8 cellular contexts compared by ENCODE assay signal in the genomic region with DNA sequence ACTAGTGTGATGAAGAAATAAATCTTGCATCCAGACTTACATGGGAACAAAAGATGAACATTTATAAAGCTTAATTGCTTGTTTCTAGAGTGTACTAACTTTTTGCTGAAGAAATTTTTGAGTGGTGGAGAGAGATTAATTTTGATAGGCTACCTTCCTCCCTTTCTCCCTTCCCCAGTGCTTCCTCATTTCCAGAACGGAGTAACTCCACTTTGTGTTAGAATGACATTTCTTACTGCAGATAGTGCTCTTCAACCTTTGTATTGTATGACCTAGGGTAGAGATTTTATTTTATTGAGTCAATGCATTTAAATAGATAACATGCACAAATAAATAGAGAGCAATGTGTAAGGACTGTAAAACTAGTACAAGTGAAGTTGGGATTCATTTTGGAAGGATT. TPM values are rescaled to one million over a fixed set of nuclear protein-coding genes. Genes with fewer than 3 reads are reported as not detected.
DNase-seq lines count a peak whose midpoint lies in the region; ATAC-seq and TF ChIP-seq lines count a peak whose summit lies in the region.

No MANE protein-coding gene starts in this region.

- H3K4me2 ChIP-seq in MM.1S (ENCODE audit: low read depth, low read length) (peak overlapping the region; percentile 86), neural cell (ENCODE audit: low read length) (peak overlapping the region; percentile 89)

- H3F3A ChIP-seq in MM.1S (ENCODE audit: insufficient read depth, low read length): peaks cover 16% of the 10 kb centered on the region
- H3F3A ChIP-seq in neural cell (ENCODE audit: insufficient read depth, low read length, poor library complexity, severe bottlenecking): no peaks in the 10 kb centered on the region

- DNase-seq in Caki2 (ENCODE audit: low read depth): peak; percentile 14
- no peak for DNase-seq in MM.1S
- no peak for DNase-seq in central memory CD8-positive, alpha-beta T cell (ENCODE audit: low spot score in 2 of 2)
- DNase-seq in activated CD8-positive, alpha-beta memory T cell treated with anti-CD3 and anti-CD28 coated beads for 24 hours: no peak
- DNase-seq in Ammon's horn (ENCODE audit: low spot score): no peak

- 0 out of 2 replicates have a peak, but pooled peaks cover 4% of the 10 kb centered on the region for H3K36me3 ChIP-seq in MM.1S (replicated peaks; ENCODE audit: insufficient read depth, low read length)
- no peaks in the 10 kb centered on the region for H3K36me3 ChIP-seq in neural cell (ENCODE audit: insufficient read depth, low read length)

- H3K4me3 ChIP-seq in MM.1S (ENCODE audit: low read length) (peak overlapping the region; percentile 94), neural cell (ENCODE audit: low read length) (peak overlapping the region; percentile 91)

- peak overlapping the region; percentile 70 for H3K27ac Mint-ChIP-seq in central memory CD8-positive, alpha-beta T cell (ENCODE audit: low read depth)

- no peaks in the 10 kb centered on the region for H3K27me3 ChIP-seq in MM.1S (replicated peaks; ENCODE audit: insufficient read depth, low read length)
- H3K27me3 ChIP-seq in neural cell (ENCODE audit: insufficient read depth, low read depth, low read length): no peaks in the 10 kb centered on the region

- TF ChIP-seq RAD21 in neural cell (conservative IDR thresholded peaks at IDR 0.05): no peak

- no peaks in the 10 kb centered on the region; the same call in 1 of the 2 replicates for H4K20me1 ChIP-seq in MM.1S (ENCODE audit: insufficient read depth, low read length)
- peaks cover 3% of the 10 kb centered on the region for H4K20me1 ChIP-seq in neural cell (ENCODE audit: insufficient read depth)

- H3K9me2 ChIP-seq in MM.1S (replicated peaks; ENCODE audit: insufficient read depth, low read length) (no peaks in the 10 kb centered on the region), neural cell (ENCODE audit: insufficient read depth, low read length) (no peaks in the 10 kb centered on the region)

- TF ChIP-seq EP300 in neural cell (conservative IDR thresholded peaks at IDR 0.05; ENCODE audit: poor library complexity, severe bottlenecking): no peak

- H3K27ac ChIP-seq in MM.1S (ENCODE audit: low read length): no peak overlapping the region
- H3K27ac ChIP-seq in neural cell (ENCODE audit: low read length): peak overlapping the region; percentile 86

- no peaks in the 10 kb centered on the region for H3K9me3 Mint-ChIP-seq in central memory CD8-positive, alpha-beta T cell

- H2AFZ ChIP-seq in MM.1S (ENCODE audit: low read length) (no peak overlapping the region), neural cell (ENCODE audit: low read depth, low read length) (no peak overlapping the region)

- H3K79me2 ChIP-seq in MM.1S (ENCODE audit: low read length) (peaks cover 63% of the 10 kb centered on the region), neural cell (replicated peaks; ENCODE audit: insufficient read depth, low read length) (peaks cover 56% of the 10 kb centered on the region)

- H3K27me3 Mint-ChIP-seq in central memory CD8-positive, alpha-beta T cell: no peaks in the 10 kb centered on the region

- H3K9ac ChIP-seq in MM.1S (ENCODE audit: low read length) (peak overlapping the region; percentile 78; the same call in 1 of the 2 replicates), neural cell (ENCODE audit: low read length) (peak overlapping the region; percentile 99)

- H3K4me1 ChIP-seq in MM.1S (ENCODE audit: low read length): peaks cover 12% of the 10 kb centered on the region; the same call in 1 of the 2 replicates

- TF ChIP-seq CTCF in MM.1S (IDR thresholded peaks at IDR 0.05; ENCODE audit: low read length): no peak
- TF ChIP-seq CTCF in neural cell (IDR thresholded peaks at IDR 0.05; ENCODE audit: poor library complexity, severe bottlenecking): no peak

- ATAC-seq in central memory CD8-positive, alpha-beta T cell (replicated peaks; ENCODE audit: extremely low read depth, poor library complexity, severe bottlenecking): no peak
- ATAC-seq in HG03520 (IDR thresholded peaks at IDR 0.05; ENCODE audit: unreplicated experiment) (no peak), GM18861 (IDR thresholded peaks at IDR 0.05; ENCODE audit: unreplicated experiment) (no peak)

- H3K4me3 Mint-ChIP-seq in central memory CD8-positive, alpha-beta T cell: peak overlapping the region; percentile 86

- H3K36me3 Mint-ChIP-seq in central memory CD8-positive, alpha-beta T cell (ENCODE audit: insufficient read depth): peaks cover 15% of the 10 kb centered on the region

- no peaks in the 10 kb centered on the region for H3K9me3 ChIP-seq in MM.1S (replicated peaks; ENCODE audit: insufficient read depth, low read length)
- H3K9me3 ChIP-seq in neural cell (ENCODE audit: low read length): no peaks in the 10 kb centered on the region

- in situ Hi-C loops in Caki2 (cut with HindIII; ENCODE audit: low pct_unique_long_range_greater_than_20kb, low sequenced_read_pairs): no loop called here

- peaks cover 45% of the 10 kb centered on the region for H3K4me1 Mint-ChIP-seq in central memory CD8-positive, alpha-beta T cell

TF ChIP-seq in neural cell, 6 proteins besides CTCF, POLR2A, EP300 and RAD21:
- TF ChIP-seq, protein P1, sequence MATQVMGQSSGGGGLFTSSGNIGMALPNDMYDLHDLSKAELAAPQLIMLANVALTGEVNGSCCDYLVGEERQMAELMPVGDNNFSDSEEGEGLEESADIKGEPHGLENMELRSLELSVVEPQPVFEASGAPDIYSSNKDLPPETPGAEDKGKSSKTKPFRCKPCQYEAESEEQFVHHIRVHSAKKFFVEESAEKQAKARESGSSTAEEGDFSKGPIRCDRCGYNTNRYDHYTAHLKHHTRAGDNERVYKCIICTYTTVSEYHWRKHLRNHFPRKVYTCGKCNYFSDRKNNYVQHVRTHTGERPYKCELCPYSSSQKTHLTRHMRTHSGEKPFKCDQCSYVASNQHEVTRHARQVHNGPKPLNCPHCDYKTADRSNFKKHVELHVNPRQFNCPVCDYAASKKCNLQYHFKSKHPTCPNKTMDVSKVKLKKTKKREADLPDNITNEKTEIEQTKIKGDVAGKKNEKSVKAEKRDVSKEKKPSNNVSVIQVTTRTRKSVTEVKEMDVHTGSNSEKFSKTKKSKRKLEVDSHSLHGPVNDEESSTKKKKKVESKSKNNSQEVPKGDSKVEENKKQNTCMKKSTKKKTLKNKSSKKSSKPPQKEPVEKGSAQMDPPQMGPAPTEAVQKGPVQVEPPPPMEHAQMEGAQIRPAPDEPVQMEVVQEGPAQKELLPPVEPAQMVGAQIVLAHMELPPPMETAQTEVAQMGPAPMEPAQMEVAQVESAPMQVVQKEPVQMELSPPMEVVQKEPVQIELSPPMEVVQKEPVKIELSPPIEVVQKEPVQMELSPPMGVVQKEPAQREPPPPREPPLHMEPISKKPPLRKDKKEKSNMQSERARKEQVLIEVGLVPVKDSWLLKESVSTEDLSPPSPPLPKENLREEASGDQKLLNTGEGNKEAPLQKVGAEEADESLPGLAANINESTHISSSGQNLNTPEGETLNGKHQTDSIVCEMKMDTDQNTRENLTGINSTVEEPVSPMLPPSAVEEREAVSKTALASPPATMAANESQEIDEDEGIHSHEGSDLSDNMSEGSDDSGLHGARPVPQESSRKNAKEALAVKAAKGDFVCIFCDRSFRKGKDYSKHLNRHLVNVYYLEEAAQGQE (IDR thresholded peaks at IDR 0.05; ENCODE audit: borderline replicate concordance): no peak
- TF ChIP-seq TAF1 (IDR thresholded peaks at IDR 0.05; ENCODE audit: low read depth) (no peak), EZH2 (IDR thresholded peaks at IDR 0.05; ENCODE audit: borderline replicate concordance, insufficient read depth, low read length, poor library complexity, severe bottlenecking) (no peak), POLR2AphosphoS5 (IDR thresholded peaks at IDR 0.05) (no peak), MXI1 (conservative IDR thresholded peaks at IDR 0.05; ENCODE audit: poor library complexity, severe bottlenecking) (no peak), SMC3 (conservative IDR thresholded peaks at IDR 0.05; ENCODE audit: poor library complexity) (no peak)

RNA-seq across cellular contexts. Expression of a gene that starts 1.9 kb away (rescaled TPM):
- 20.6 and 25.9 TPM in 2 replicates for total RNA-seq in Caki2 (2014; rRNA removed; shearing (Covaris generic); ENCODE audit: low replicate concordance)
- polyA plus RNA-seq in neural cell: 106 and 131 TPM in 2 replicates
- polyA minus RNA-seq in neural cell: 39.4 and 49.8 TPM in 2 replicates
